In the genomic region with DNA sequence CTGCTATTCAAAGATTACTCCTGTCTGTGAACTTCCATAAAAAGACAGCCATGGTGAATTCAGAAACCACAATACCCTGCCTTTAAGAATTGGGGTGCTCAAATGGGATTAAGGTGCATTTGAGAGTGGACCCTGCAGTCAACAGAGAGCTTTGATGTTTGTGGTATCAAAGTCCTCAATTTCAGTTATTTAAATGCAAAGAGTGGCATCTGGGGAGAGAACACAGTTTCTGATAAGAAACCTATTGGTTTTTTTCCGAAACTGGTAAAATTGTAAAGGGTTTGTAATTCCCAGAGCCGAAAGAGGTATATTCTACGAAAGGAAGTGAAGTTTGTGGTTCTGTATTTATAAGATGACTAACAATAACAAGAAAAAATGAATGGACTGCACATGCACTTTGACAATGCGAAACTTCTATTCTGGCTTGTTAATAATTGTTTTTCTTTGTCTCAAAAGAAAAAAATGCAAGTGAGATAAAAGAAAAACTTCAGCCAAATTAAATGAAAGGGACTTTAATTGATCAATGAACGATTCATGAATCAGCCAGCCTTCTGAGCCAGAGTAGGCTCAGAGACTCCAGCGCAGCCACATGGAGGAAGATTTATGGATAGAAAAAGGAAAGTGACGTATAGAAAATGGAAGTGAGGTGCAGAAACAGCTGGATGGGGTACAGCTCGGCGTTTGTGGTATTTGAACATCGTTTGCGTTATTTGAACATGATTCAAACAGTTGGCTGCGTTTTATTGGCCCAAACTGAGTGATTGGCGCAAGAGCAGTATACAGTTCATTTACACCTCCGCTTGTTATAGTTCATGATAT, we compare ENCODE assay signal across 19 cellular contexts.
DNase-seq lines count a peak whose midpoint lies in the region; ATAC-seq, FAIRE-seq and TF ChIP-seq lines count a peak whose summit lies in the region.
"Had no signal": no experiment of that assay in that cellular context is flagged by ENCODE, and none has a peak within 500 bp of the region (broad histone marks: within the 10 kb centered on the region; RNA-seq: fewer than 3 reads in every experiment).

No MANE protein-coding gene starts in this region.

- H3K27me3 ChIP-seq in CD4-positive, alpha-beta memory T cell (ENCODE audit: insufficient read depth, low read length): no peaks in the 10 kb centered on the region
- H3K27me3 ChIP-seq in MM.1S (replicated peaks; ENCODE audit: insufficient read depth, low read length) (no peaks in the 10 kb centered on the region), GM12878 (replicated peaks in 1 of 2; ENCODE audit: control insufficient read depth in 2 of 2, insufficient read depth in 2 of 2, low read length in 1 of 2) (no peaks in the 10 kb centered on the region), MG63 (no peaks in the 10 kb centered on the region)
- H3K27me3 ChIP-seq: SJCRH30 had no signal

- POLR2A ChIA-PET in CD4-positive, alpha-beta memory T cell (lab: Charles Lee; ENCODE audit: partially characterized antibody): interaction anchor here (1.0 to 1.4 kb wide), 2 partner anchors 8 to 26 kb away, joined by 3 to 5 read pairs; no protein-coding TSS in a partner anchor
- POLR2A ChIA-PET in GM12878 (lab: Charles Lee): interaction anchor here (0.7 to 10.4 kb wide), 9 partner anchors 30 to 169 kb away, joined by 3 to 139 read pairs (median 5); no protein-coding TSS in a partner anchor

- H3K4me2 ChIP-seq in MM.1S (ENCODE audit: low read depth, low read length): peak overlapping the region; percentile 64
- H3K4me2 ChIP-seq in GM12878 (ENCODE audit: control insufficient read depth, insufficient read depth): peak overlapping the region; percentile 77

- intact Hi-C loops in CD4-positive, alpha-beta memory T cell (cut with micrococcal nuclease): loop anchor here (2.0 kb wide), 1 partner anchor 13 kb away; no protein-coding TSS in a partner anchor
- intact Hi-C loops in GM12878 (cut with micrococcal nuclease; ENCODE audit: unreplicated experiment): loop anchor here (1.0 to 10.0 kb wide), 2 partner anchors 32 to 273 kb away; no protein-coding TSS in a partner anchor
- intact Hi-C loops in mucosa of descending colon (cut with DNase I, micrococcal nuclease): no loop called here

- H3F3A ChIP-seq in MM.1S (ENCODE audit: insufficient read depth, low read length): peaks cover 29% of the 10 kb centered on the region

- H3K9ac ChIP-seq in MM.1S (ENCODE audit: low read length): no peak overlapping the region
- peak overlapping the region; percentile 72 for H3K9ac ChIP-seq in GM12878 (ENCODE audit: control insufficient read depth, insufficient read depth, low read length)

- H3K4me1 Mint-ChIP-seq in CD4-positive, alpha-beta memory T cell: peaks cover 19 to 68% (median 50%) of the 10 kb centered on the region in 4 donors

- TSS peak; percentile 58 for BruUV-seq in GM12878 (replicated peaks; lab: Mats Ljungman, UMichigan)

- no peaks in the 10 kb centered on the region for H3K9me2 ChIP-seq in MM.1S (replicated peaks; ENCODE audit: insufficient read depth, low read length)

- peak; percentile 16 for DNase-seq in A172 (ENCODE audit: low spot score)
- no peak for DNase-seq in CD4-positive, alpha-beta memory T cell
- DNase-seq in MM.1S: peak; percentile 17
- DNase-seq in GM12878 (ENCODE audit: low read depth, low spot score): peak; percentile 74
- DNase-seq in mucosa of descending colon: no peak
- DNase-seq in DMS79 (lab: John Stamatoyannopoulos, UW): no peak
- no peak for DNase-seq in MG63
- DNase-seq: activated effector memory CD4-positive, alpha-beta T cell treated with Interleukin-2 at 50 U/mL for 16 hours; caudate nucleus; GF-D8; KBM-7; NCI-H1930; NCI-H774; nephron progenitor cell; SJCRH30; substantia nigra had no signal

- H3K36me3 Mint-ChIP-seq in CD4-positive, alpha-beta memory T cell: no peaks in the 10 kb centered on the region
- H3K36me3 Mint-ChIP-seq: CD14-positive monocyte had no signal

- H3K4me3 ChIP-seq in CD4-positive, alpha-beta memory T cell (ENCODE audit: low read length in 2 of 2): no peak overlapping the region
- H3K4me3 ChIP-seq in MM.1S (ENCODE audit: low read length) (peak overlapping the region; percentile 31), GM12878 (peak overlapping the region; percentile 14), mucosa of descending colon (no peak overlapping the region), MG63 (no peak overlapping the region)
- H3K4me3 ChIP-seq: SJCRH30 had no signal

- H3K4me3 Mint-ChIP-seq in CD4-positive, alpha-beta memory T cell: peak overlapping the region in 7 of 8 donors; percentile 9 to 72 (median 43)
- H3K4me3 Mint-ChIP-seq: CD14-positive monocyte, nephron progenitor cell had no signal

- H3K36me3 ChIP-seq in CD4-positive, alpha-beta memory T cell (ENCODE audit: insufficient read depth, low read length): no peaks in the 10 kb centered on the region
- H3K36me3 ChIP-seq in MM.1S (replicated peaks; ENCODE audit: insufficient read depth, low read length) (no peaks in the 10 kb centered on the region), GM12878 (ENCODE audit: control insufficient read depth in 2 of 2, insufficient read depth in 2 of 2, low read length in 1 of 2) (no peaks in the 10 kb centered on the region), mucosa of descending colon (ENCODE audit: low read depth) (no peaks in the 10 kb centered on the region), MG63 (no peaks in the 10 kb centered on the region)
- H3K36me3 ChIP-seq: SJCRH30 had no signal

- H3K27ac ChIP-seq in CD4-positive, alpha-beta memory T cell (ENCODE audit: low read depth, low read length): no peak overlapping the region
- H3K27ac ChIP-seq in MM.1S (ENCODE audit: low read length): peak overlapping the region; percentile 42; the same call in 1 of the 2 replicates
- peak overlapping the region; percentile 94 for H3K27ac ChIP-seq in GM12878 (ENCODE audit: control insufficient read depth, insufficient read depth)
- H3K27ac ChIP-seq: SJCRH30, VCaP had no signal

- 14% methylated on average over 14 of the region's 14 CpGs for WGBS in GM12878 (ENCODE audit: insufficient coverage, insufficient replicate concordance, low lambda C conversion rate, missing lambda C conversion rate)

- H2AFZ ChIP-seq in MM.1S (ENCODE audit: low read length) (no peak overlapping the region), GM12878 (ENCODE audit: control insufficient read depth, low read depth, low read length) (no peak overlapping the region)

- in situ Hi-C loops in GM12878 (cut with MboI): no loop called here

- RAD21 ChIA-PET in GM12878 (lab: Charles Lee; ENCODE audit: unreplicated experiment): interaction anchor here (0.7 to 15.0 kb wide), 21 partner anchors 6 to 1353 kb away, joined by 3 to 519 read pairs (median 5); no protein-coding TSS in a partner anchor

- peaks cover 37% of the 10 kb centered on the region for H3K4me1 ChIP-seq in CD4-positive, alpha-beta memory T cell (ENCODE audit: insufficient read depth, low read length)
- peaks cover 25% of the 10 kb centered on the region for H3K4me1 ChIP-seq in MM.1S (ENCODE audit: low read length)
- peaks cover 98% of the 10 kb centered on the region for H3K4me1 ChIP-seq in GM12878 (ENCODE audit: control insufficient read depth, insufficient read depth, low read length)
- no peaks in the 10 kb centered on the region for H3K4me1 ChIP-seq in mucosa of descending colon (ENCODE audit: low read depth)
- H3K4me1 ChIP-seq: SJCRH30 had no signal

- H3K79me2 ChIP-seq in MM.1S (ENCODE audit: low read length): no peaks in the 10 kb centered on the region
- H3K79me2 ChIP-seq in GM12878 (ENCODE audit: control insufficient read depth, insufficient read depth, low read length): peaks cover 38% of the 10 kb centered on the region

- H4K20me1 ChIP-seq in MM.1S (ENCODE audit: insufficient read depth, low read length): no peaks in the 10 kb centered on the region
- H4K20me1 ChIP-seq in GM12878 (ENCODE audit: control insufficient read depth, insufficient read depth): no peaks in the 10 kb centered on the region

- no peaks in the 10 kb centered on the region for H3K9me3 Mint-ChIP-seq in CD4-positive, alpha-beta memory T cell

- peak overlapping the region in 3 of 7 donors; percentile 25 to 43 (median 38) for H3K27ac Mint-ChIP-seq in CD4-positive, alpha-beta memory T cell
- H3K27ac Mint-ChIP-seq: nephron progenitor cell had no signal

- TF ChIP-seq EP300 in GM12878 (IDR thresholded peaks at IDR 0.05; ENCODE audit: borderline replicate concordance in 1 of 2, control insufficient read depth in 1 of 2, low read depth in 2 of 2, low read length in 2 of 2): peak; percentile 62 to 84; a peak in 3 of 4 replicates

- TF ChIP-seq POLR2A in GM12878 (IDR thresholded peaks at IDR 0.05; ENCODE audit: low read depth, low read length): no peak

- no peaks in the 10 kb centered on the region for H3K9me3 ChIP-seq in CD4-positive, alpha-beta memory T cell (ENCODE audit: control insufficient read depth in 1 of 2, low read length in 2 of 2)
- no peaks in the 10 kb centered on the region for H3K9me3 ChIP-seq in MM.1S (replicated peaks; ENCODE audit: insufficient read depth, low read length)
- H3K9me3 ChIP-seq in GM12878 (replicated peaks; ENCODE audit: control insufficient read depth, insufficient read depth, low read length): no peaks in the 10 kb centered on the region
- H3K9me3 ChIP-seq in mucosa of descending colon: no peaks in the 10 kb centered on the region
- H3K9me3 ChIP-seq in MG63: no peaks in the 10 kb centered on the region
- H3K9me3 ChIP-seq: SJCRH30 had no signal

- TF ChIP-seq CTCF in MM.1S (IDR thresholded peaks at IDR 0.05; ENCODE audit: low read length) (no peak), GM12878 (IDR thresholded peaks at IDR 0.05 in 2 of 3, conservative IDR thresholded peaks at IDR 0.05 in 1 of 3; ENCODE audit: control insufficient read depth in 2 of 3, extremely low read depth in 1 of 3, insufficient read depth in 1 of 3, low read depth in 3 of 3, low read length in 3 of 3) (no peak), mucosa of descending colon (IDR thresholded peaks at IDR 0.05) (no peak)

- CTCF ChIA-PET in CD4-positive, alpha-beta memory T cell (lab: Charles Lee; ENCODE audit: partially characterized antibody): interaction anchor here (1.3 to 3.4 kb wide), 2 partner anchors 32 to 75 kb away, joined by 5 to 16 read pairs; no protein-coding TSS in a partner anchor
- CTCF ChIA-PET in GM12878 (lab: Yijun Ruan, JAX): interaction anchor here (0.7 to 13.3 kb wide), 9 partner anchors 14 to 338 kb away, joined by 3 to 460 read pairs (median 3); no protein-coding TSS in a partner anchor

- TF ChIP-seq RAD21 in GM12878 (IDR thresholded peaks at IDR 0.05; ENCODE audit: insufficient read depth, low read depth, low read length): no peak

- SMC1A ChIA-PET in GM12878 (lab: Charles Lee; ENCODE audit: uncharacterized antibody, unreplicated experiment): interaction anchor here (0.6 to 24.5 kb wide), 36 partner anchors 8 to 372 kb away, joined by 3 to 748 read pairs (median 4); partner anchors contain the start of genes DUSP22 and IRF4

- ATAC-seq in GM12878 (peak; percentile 1; the same call in 2 of the 3 replicates), mucosa of descending colon (no peak), HG03045 (IDR thresholded peaks at IDR 0.05; ENCODE audit: unreplicated experiment) (no peak)

- FAIRE-seq in GM12878 (lab: Jason Lieb, UNC): no peak

- no peaks in the 10 kb centered on the region for H3K27me3 Mint-ChIP-seq in CD4-positive, alpha-beta memory T cell

TF ChIP-seq in GM12878, 131 proteins besides CTCF, POLR2A, EP300 and RAD21 (continues in another document):
- peak; percentile 89 to 94 for TF ChIP-seq BHLHE40 (IDR thresholded peaks at IDR 0.05; ENCODE audit: borderline replicate concordance in 1 of 2, low read depth in 2 of 2, low read length in 1 of 2)

Comparison
In these comparisons a context has a peak if more than half of its experiments do, and no peak if none do; other contexts are left out.
1. DNase-seq: peak in A172 (single experiment), MM.1S (single experiment) and GM12878 (single experiment); none in CD4-positive, alpha-beta memory T cell (0 of 5), mucosa of descending colon (0 of 3), DMS79 (single experiment) and MG63 (single experiment).
2. H3K4me3 ChIP-seq: peak in MM.1S (single experiment) and GM12878 (single experiment); none in CD4-positive, alpha-beta memory T cell (0 of 2), mucosa of descending colon (single experiment) and MG63 (single experiment).
3. intact Hi-C loops: an anchor here in CD4-positive, alpha-beta memory T cell (2.0 kb wide) and GM12878 (1.0 to 10.0 kb wide); none called in mucosa of descending colon.